In the genomic region with DNA sequence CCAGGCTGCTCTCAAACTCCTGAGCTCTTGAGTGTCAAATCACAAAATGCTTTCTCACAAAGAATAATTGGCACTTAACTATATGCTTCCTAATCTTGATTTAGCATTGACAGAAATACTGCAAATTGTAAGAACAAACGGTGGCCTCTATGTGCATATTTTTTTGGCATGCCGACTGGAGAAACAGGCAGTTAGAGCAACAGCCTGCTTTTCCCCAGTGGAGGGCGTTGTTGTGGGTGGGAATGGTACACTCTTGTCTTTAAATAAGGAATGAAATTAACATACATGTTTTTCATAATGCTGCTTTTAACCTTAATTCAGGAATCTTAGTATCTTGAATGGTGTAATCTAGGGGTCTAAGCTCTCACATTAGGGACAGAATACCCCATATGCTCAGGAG, we compare ENCODE assay signal across 29 cellular contexts. TPM values are rescaled to one million over a fixed set of nuclear protein-coding genes. Genes with fewer than 3 reads are reported as not detected.
DNase-seq lines count a peak whose midpoint lies in the region; ATAC-seq and TF ChIP-seq lines count a peak whose summit lies in the region.
"Had no signal": no experiment of that assay in that cellular context is flagged by ENCODE, and none has a peak within 500 bp of the region (broad histone marks: within the 10 kb centered on the region; RNA-seq: fewer than 3 reads in every experiment).

No MANE protein-coding gene starts in this region.

- POLR2A ChIA-PET in A673 (lab: Charles Lee; ENCODE audit: low non-redundant PET), result no interaction called here
- POLR2A ChIA-PET in OCI-LY7 (lab: Charles Lee), result no interaction called here
- POLR2A ChIA-PET in naive thymus-derived CD4-positive, alpha-beta T cell (lab: Charles Lee), result no interaction called here

- H2AFZ ChIP-seq in OCI-LY7 (ENCODE audit: low read length), result no peak overlapping the region

- TF ChIP-seq POLR2A in esophagus muscularis mucosa (IDR thresholded peaks at IDR 0.05; ENCODE audit: low read depth) (no peak), esophagus squamous epithelium (IDR thresholded peaks at IDR 0.05) (no peak)

- no peaks in the 10 kb centered on the region for H3K79me2 ChIP-seq in OCI-LY7 (ENCODE audit: insufficient read depth, low read depth, low read length)

- peaks cover 0 to 9% (median 4%) of the 10 kb centered on the region in 11 donors for H3K9me3 Mint-ChIP-seq in naive thymus-derived CD4-positive, alpha-beta T cell
- H3K9me3 Mint-ChIP-seq: central memory CD8-positive, alpha-beta T cell; HFFc6 had no signal

- H3K9me3 ChIP-seq in A673 (ENCODE audit: low read depth, low read length, poor library complexity, severe bottlenecking) (no peaks in the 10 kb centered on the region), OCI-LY7 (ENCODE audit: low read length) (no peaks in the 10 kb centered on the region), esophagus muscularis mucosa (no peaks in the 10 kb centered on the region), esophagus squamous epithelium (no peaks in the 10 kb centered on the region)
- H3K9me3 ChIP-seq in naive thymus-derived CD4-positive, alpha-beta T cell (ENCODE audit: control insufficient read depth in 2 of 3, low read length in 3 of 3), result no peaks in the 10 kb centered on the region
- H3K9me3 ChIP-seq: Peyer's patch, right lobe of liver, thyroid gland had no signal

- peaks cover 20 to 37% (median 32%) of the 10 kb centered on the region in 5 donors for H3K27me3 Mint-ChIP-seq in naive thymus-derived CD4-positive, alpha-beta T cell

- H3K4me1 Mint-ChIP-seq in naive thymus-derived CD4-positive, alpha-beta T cell, result no peaks in the 10 kb centered on the region
- H3K4me1 Mint-ChIP-seq: central memory CD8-positive, alpha-beta T cell; IgD-negative memory B cell had no signal

- TF ChIP-seq CTCF in A673 (conservative IDR thresholded peaks at IDR 0.05; ENCODE audit: low read depth, low read length), result peak; percentile 36; the same call in 1 of the 2 replicates
- peak; percentile 3 for TF ChIP-seq CTCF in GM12864 (IDR thresholded peaks at IDR 0.05; ENCODE audit: low read depth, low read length, missing control alignments)
- TF ChIP-seq CTCF in OCI-LY7 (conservative IDR thresholded peaks at IDR 0.05; ENCODE audit: low read length), result peak; percentile 46; the same call in 1 of the 2 replicates
- TF ChIP-seq CTCF in esophagus muscularis mucosa (IDR thresholded peaks at IDR 0.05), result no peak
- no peak for TF ChIP-seq CTCF in esophagus squamous epithelium (IDR thresholded peaks at IDR 0.05)

- H3K4me1 ChIP-seq in A673 (ENCODE audit: insufficient read depth, low read length, poor library complexity, severe bottlenecking) (no peaks in the 10 kb centered on the region), OCI-LY7 (ENCODE audit: insufficient read depth, low read length, poor library complexity, severe bottlenecking) (no peaks in the 10 kb centered on the region), esophagus muscularis mucosa (no peaks in the 10 kb centered on the region), esophagus squamous epithelium (no peaks in the 10 kb centered on the region)
- no peaks in the 10 kb centered on the region for H3K4me1 ChIP-seq in naive thymus-derived CD4-positive, alpha-beta T cell (ENCODE audit: control insufficient read depth in 2 of 2, insufficient read depth in 2 of 2, low read length in 2 of 2)
- H3K4me1 ChIP-seq: BLaER1, Peyer's patch, right lobe of liver, thyroid gland had no signal

- H3K27me3 ChIP-seq in A673 (replicated peaks; ENCODE audit: insufficient read depth, low read depth, low read length, poor library complexity) (no peaks in the 10 kb centered on the region), esophagus muscularis mucosa (peaks cover 0 to 21% (median 0%) of the 10 kb centered on the region in 4 donors), esophagus squamous epithelium (peaks cover 0 to 36% (median 0%) of the 10 kb centered on the region in 4 donors)
- H3K27me3 ChIP-seq in naive thymus-derived CD4-positive, alpha-beta T cell (ENCODE audit: control insufficient read depth in 2 of 2, insufficient read depth in 2 of 2, low read length in 2 of 2), result peaks cover 0 to 5% of the 10 kb centered on the region in 2 donors
- H3K27me3 ChIP-seq: BLaER1, Peyer's patch, right lobe of liver, thyroid gland had no signal

- peaks cover 0 to 8% (median 0%) of the 10 kb centered on the region in 5 donors for H3K36me3 Mint-ChIP-seq in naive thymus-derived CD4-positive, alpha-beta T cell

- 76% methylated on average over 3 of the region's 3 CpGs for WGBS in esophagus muscularis mucosa
- WGBS in esophagus squamous epithelium, 2 donors, result 66 to 71% methylated on average over 3 of the region's 3 CpGs

- H4K20me1 ChIP-seq in OCI-LY7 (ENCODE audit: insufficient read depth, low read length), result no peaks in the 10 kb centered on the region
- H4K20me1 ChIP-seq: BLaER1 had no signal

- CTCF ChIA-PET in A673 (lab: Charles Lee) (interaction anchor here (0.7 kb wide), 1 partner anchor 14 kb away, joined by 3 read pairs; no protein-coding TSS in a partner anchor), OCI-LY7 (lab: Charles Lee; ENCODE audit: unreplicated experiment) (no interaction called here)
- CTCF ChIA-PET in naive thymus-derived CD4-positive, alpha-beta T cell (lab: Charles Lee), result no interaction called here

- H3K4me3 Mint-ChIP-seq in naive thymus-derived CD4-positive, alpha-beta T cell, result no peak overlapping the region
- H3K4me3 Mint-ChIP-seq: central memory CD8-positive, alpha-beta T cell; HFFc6; IgD-negative memory B cell had no signal

- H3K4me3 ChIP-seq in A673 (ENCODE audit: low read depth, low read length, poor library complexity, severe bottlenecking) (no peak overlapping the region), GM12864 (ENCODE audit: low read depth, low read length) (no peak overlapping the region), OCI-LY7 (ENCODE audit: low read depth, low read length, poor library complexity, severe bottlenecking) (no peak overlapping the region), esophagus muscularis mucosa (no peak overlapping the region), esophagus squamous epithelium (no peak overlapping the region)
- no peak overlapping the region for H3K4me3 ChIP-seq in naive thymus-derived CD4-positive, alpha-beta T cell (ENCODE audit: low read length)
- H3K4me3 ChIP-seq: BLaER1, Peyer's patch, right lobe of liver, thyroid gland had no signal

- no peak for TF ChIP-seq EP300 in esophagus muscularis mucosa (IDR thresholded peaks at IDR 0.05)

- DNase-seq in A673 (ENCODE audit: low spot score), result no peak
- DNase-seq in GM12864 (ENCODE audit: low read depth), result no peak
- no peak for DNase-seq in OCI-LY7 (ENCODE audit: low spot score)
- DNase-seq in esophagus muscularis mucosa (ENCODE audit: extremely low spot score), result peak; percentile 62
- DNase-seq in naive thymus-derived CD4-positive, alpha-beta T cell, result no peak
- DNase-seq in esophagus squamous epithelium (lab: John Stamatoyannopoulos, UW), result no peak
- no peak for DNase-seq in dedifferentiated amniotic fluid mesenchymal stem cell (ENCODE audit: extremely low spot score)
- no peak for DNase-seq in occipital lobe (lab: John Stamatoyannopoulos, UW)
- DNase-seq: activated CD4-positive, alpha-beta T cell treated with anti-CD3 and anti-CD28 coated beads, Interleukin-2, amount 50 U/mL, for 48 hours; activated CD4-positive, CD25-positive, alpha-beta regulatory T cell treated with anti-CD3 and anti-CD28 coated beads, Interleukin-2, amount 50 U/mL, for 72 hours; activated naive CD4-positive, alpha-beta T cell treated with Interleukin-2 at 50 U/mL for 16 hours; DMS79; GDM1; HFFc6; mesenchymal stem cell; NCI-H1048; NCI-H1694; NK-92 treated with Interleukin-12 subunit alpha and Interleukin-12 subunit beta, amount 100 ng/mL, for 24 hours; Peyer's patch; posterior cingulate gyrus; right lobe of liver; SHP77; stimulated activated CD4-positive, alpha-beta T cell treated with anti-CD3 and anti-CD28 coated beads, Interleukin-4, amount 100 ng/mL, for 1 hour; T-helper 2 cell; thyroid gland had no signal

- BruUV-seq in A673 (replicated peaks; lab: Mats Ljungman, UMichigan), result no TSS peak
- no TSS peak for BruUV-seq in OCI-LY7 (replicated peaks; lab: Mats Ljungman, UMichigan)

- H3K27ac Mint-ChIP-seq in naive thymus-derived CD4-positive, alpha-beta T cell, result no peak overlapping the region
- H3K27ac Mint-ChIP-seq: HFFc6, IgD-negative memory B cell had no signal

- no peak overlapping the region for H3K4me2 ChIP-seq in OCI-LY7 (ENCODE audit: low read length)
- H3K4me2 ChIP-seq: BLaER1 had no signal

- H3K9me2 ChIP-seq in OCI-LY7 (ENCODE audit: insufficient read depth, low read length), result no peaks in the 10 kb centered on the region

- H3K36me3 ChIP-seq in A673 (ENCODE audit: insufficient read depth, low read length, poor library complexity, severe bottlenecking), result no peaks in the 10 kb centered on the region
- no peaks in the 10 kb centered on the region for H3K36me3 ChIP-seq in OCI-LY7 (ENCODE audit: insufficient read depth, low read length)
- no peaks in the 10 kb centered on the region for H3K36me3 ChIP-seq in esophagus muscularis mucosa
- H3K36me3 ChIP-seq in naive thymus-derived CD4-positive, alpha-beta T cell (ENCODE audit: control insufficient read depth in 2 of 3, insufficient read depth in 3 of 3, low read length in 3 of 3), result no peaks in the 10 kb centered on the region
- no peaks in the 10 kb centered on the region for H3K36me3 ChIP-seq in esophagus squamous epithelium
- H3K36me3 ChIP-seq: BLaER1, Peyer's patch, right lobe of liver, thyroid gland had no signal

- no peak for ATAC-seq in naive thymus-derived CD4-positive, alpha-beta T cell
- ATAC-seq: right lobe of liver had no signal

- H3K27ac ChIP-seq in A673 (ENCODE audit: low read depth, low read length, poor library complexity, severe bottlenecking) (no peak overlapping the region), OCI-LY7 (ENCODE audit: low read depth, low read length, poor library complexity, severe bottlenecking) (no peak overlapping the region), esophagus muscularis mucosa (replicated peaks in 1 of 4) (no peak overlapping the region), esophagus squamous epithelium (no peak overlapping the region)
- H3K27ac ChIP-seq in naive thymus-derived CD4-positive, alpha-beta T cell (ENCODE audit: low read depth, low read length), result no peak overlapping the region
- H3K27ac ChIP-seq: BLaER1, Peyer's patch, right lobe of liver, thyroid gland had no signal

- intact Hi-C loops in A673 (cut with micrococcal nuclease; ENCODE audit: unreplicated experiment), result no loop called here
- intact Hi-C loops in OCI-LY7 (cut with micrococcal nuclease; ENCODE audit: unreplicated experiment), result no loop called here
- intact Hi-C loops in esophagus muscularis mucosa (cut with DNase I), result no loop called here
- intact Hi-C loops in naive thymus-derived CD4-positive, alpha-beta T cell (cut with micrococcal nuclease), result no loop called here
- intact Hi-C loops in esophagus squamous epithelium (cut with DNase I), result no loop called here

RNA-seq across cellular contexts. Expression of a gene that starts 31.1 kb away (rescaled TPM):
- total RNA-seq in A673 (2021), result 3.5 and 3.9 TPM in 2 replicates
- not detected in 2 replicates for total RNA-seq in OCI-LY7 (2014; rRNA removed; shearing (Covaris generic))
- 0.13 and 0.15 TPM in 2 replicates for total RNA-seq in OCI-LY7 (2022)
- total RNA-seq in esophagus muscularis mucosa, result 1 to 10 TPM; 1.9 to 3.0 (median 2.1) TPM
- under 1 TPM; 0.05 to 0.16 (median 0.08) TPM for total RNA-seq in naive thymus-derived CD4-positive, alpha-beta T cell
- under 1 TPM; 0.02 to 0.06 TPM for polyA plus RNA-seq in naive thymus-derived CD4-positive, alpha-beta T cell
- under 1 TPM in 3 of 4 donors, not detected in 1; 0.04 to 0.95 (median 0.59) TPM for total RNA-seq in esophagus squamous epithelium
- 33.5 TPM for total RNA-seq in occipital lobe
- total RNA-seq: HFFc6, HT-29 had no signal

RNA-seq across cellular contexts. Expression of a gene that starts 46.6 kb away (rescaled TPM):
- total RNA-seq in A673 (2021) (17.7 and 19.5 TPM in 2 replicates), OCI-LY7 (2022) (13.0 and 13.2 TPM in 2 replicates), esophagus muscularis mucosa (10 to 100 TPM in 2 of 4 donors, 1 to 10 TPM in 2; 9.5 to 11.4 (median 10.4) TPM), esophagus squamous epithelium (1 to 10 TPM; 3.3 to 9.0 (median 8.1) TPM), occipital lobe (12.5 TPM)
- 3.9 and 4.7 TPM in 2 replicates for total RNA-seq in OCI-LY7 (2014; rRNA removed; shearing (Covaris generic))
- 10 to 100 TPM; 15.8 to 28.1 (median 25.7) TPM for total RNA-seq in naive thymus-derived CD4-positive, alpha-beta T cell
- 10 to 100 TPM in 1 of 2 donors, 1 to 10 TPM in 1; 8.3 to 15.0 TPM for polyA plus RNA-seq in naive thymus-derived CD4-positive, alpha-beta T cell

Comparison
In these comparisons a context has a peak if more than half of its experiments do, and no peak if none do; other contexts are left out.
1. CTCF ChIP-seq: peak in A673 (single experiment), GM12864 (single experiment) and OCI-LY7 (single experiment); none in esophagus muscularis mucosa (0 of 3) and esophagus squamous epithelium (0 of 6).